8 cellular contexts compared by ENCODE assay signal in the genomic region with DNA sequence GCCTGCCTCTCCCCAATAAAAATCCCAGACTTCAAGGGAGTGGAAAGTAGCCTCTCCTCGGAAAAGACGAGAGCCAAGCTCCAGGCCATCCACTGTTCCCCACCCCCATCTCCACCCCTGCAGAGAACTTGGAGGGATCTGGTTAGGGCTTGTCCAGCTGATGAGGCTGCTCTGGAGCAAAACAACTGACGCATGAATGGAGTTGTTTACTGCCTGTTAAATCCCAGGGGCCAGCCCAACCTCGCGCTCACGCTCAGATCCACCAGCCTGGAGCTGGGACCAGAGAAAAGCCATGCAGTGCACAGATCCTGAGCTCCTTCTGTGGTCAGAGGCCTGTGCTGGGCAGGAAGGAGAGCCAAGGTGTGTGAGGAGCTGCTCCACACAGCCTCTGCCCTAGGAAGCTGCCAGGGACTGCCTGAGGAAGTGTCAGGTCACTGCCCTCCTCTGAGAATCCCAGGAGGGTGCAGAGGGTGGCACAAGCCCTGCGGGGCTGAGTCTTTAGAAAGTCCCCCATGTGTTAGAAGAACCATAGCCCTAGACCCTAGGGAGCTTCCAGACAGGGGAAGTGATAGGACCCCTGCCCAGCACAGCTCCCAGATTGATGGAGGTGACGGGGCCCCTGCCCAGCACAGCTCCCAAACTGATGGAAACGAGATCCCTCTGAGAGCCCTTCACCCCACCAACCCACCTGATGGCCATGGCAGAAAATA.
A peak's percentile ranks its signal among the peaks of the same experiment; 100 is the strongest.
DNase-seq lines count a peak whose midpoint lies in the region; ATAC-seq, FAIRE-seq and TF ChIP-seq lines count a peak whose summit lies in the region.

No MANE protein-coding gene starts in this region.

- in situ Hi-C loops in brain microvascular endothelial cell (cut with HindIII; ENCODE audit: low pct_ligation_motif_present, low sequenced_read_pairs) = no loop called here

- TF ChIP-seq CTCF in brain microvascular endothelial cell (IDR thresholded peaks at IDR 0.05; ENCODE audit: low read depth, low read length, missing control alignments) (no peak), smooth muscle cell (IDR thresholded peaks at IDR 0.05; ENCODE audit: borderline replicate concordance, insufficient read depth, poor library complexity, severe bottlenecking) (no peak)

- H4K20me1 ChIP-seq in smooth muscle cell (ENCODE audit: low read depth) = peaks cover 18% of the 10 kb centered on the region

- H3K4me3 ChIP-seq in brain microvascular endothelial cell (ENCODE audit: low read depth, low read length) = no peak overlapping the region
- H3K4me3 ChIP-seq in iPS-20b (ENCODE audit: low read length) = no peak overlapping the region
- H3K4me3 ChIP-seq in smooth muscle cell = no peak overlapping the region

- H3K27ac ChIP-seq in brain microvascular endothelial cell = peak overlapping the region; percentile 82
- no peak overlapping the region for H3K27ac ChIP-seq in iPS-20b (ENCODE audit: low read length)
- H3K27ac ChIP-seq in smooth muscle cell (ENCODE audit: low read depth) = peak overlapping the region; percentile 87

- peaks cover 65% of the 10 kb centered on the region for H3F3A ChIP-seq in smooth muscle cell (ENCODE audit: low read depth)

- peaks cover 53% of the 10 kb centered on the region for H3K79me2 ChIP-seq in smooth muscle cell (ENCODE audit: low read depth)

- FAIRE-seq in GM12891 (lab: Jason Lieb, UNC) = no peak

- H3K4me1 ChIP-seq in iPS-20b (ENCODE audit: insufficient read depth, low read length) (peaks cover 6% of the 10 kb centered on the region), smooth muscle cell (ENCODE audit: low read depth) (peaks cover 53% of the 10 kb centered on the region)

- H3K9me3 ChIP-seq in iPS-20b (ENCODE audit: insufficient read depth, low read depth, low read length) (no peaks in the 10 kb centered on the region), smooth muscle cell (replicated peaks; ENCODE audit: low read depth) (no peaks in the 10 kb centered on the region)

- H3K9ac ChIP-seq in iPS-20b (ENCODE audit: low read depth, low read length) (0 out of 2 replicates have a peak overlapping the region, but pooled peaks have one; percentile 33), smooth muscle cell (ENCODE audit: low read depth) (peak overlapping the region; percentile 53)

- H3K27me3 ChIP-seq in brain microvascular endothelial cell (replicated peaks) (no peaks in the 10 kb centered on the region), iPS-20b (ENCODE audit: insufficient read depth, low read length) (no peaks in the 10 kb centered on the region), smooth muscle cell (ENCODE audit: low read depth) (no peaks in the 10 kb centered on the region)

- peak overlapping the region; percentile 70 for H3K4me2 ChIP-seq in smooth muscle cell

- no peak overlapping the region for H2AFZ ChIP-seq in smooth muscle cell (ENCODE audit: low read depth)

- no peak for ATAC-seq in GM21717 (IDR thresholded peaks at IDR 0.05; ENCODE audit: unreplicated experiment)
- no peak for ATAC-seq in HG03439 (IDR thresholded peaks at IDR 0.05; ENCODE audit: unreplicated experiment)

- WGBS in smooth muscle cell (ENCODE audit: low lambda C conversion rate) = 29% methylated on average over 9 of the region's 9 CpGs

- H3K36me3 ChIP-seq in brain microvascular endothelial cell (replicated peaks) (peaks cover 66% of the 10 kb centered on the region), iPS-20b (ENCODE audit: insufficient read depth, low read depth, low read length) (peaks cover 5% of the 10 kb centered on the region), smooth muscle cell (ENCODE audit: low read depth) (no peaks in the 10 kb centered on the region)

- TF ChIP-seq POLR2A in GM12891 (IDR thresholded peaks at IDR 0.05; ENCODE audit: low read depth, low read length) = no peak

- DNase-seq in HCEC 1CT (peak; percentile 37), brain microvascular endothelial cell (peak; percentile 71), smooth muscle cell (lab: John Stamatoyannopoulos, UW; ENCODE audit: unreplicated experiment) (peak; percentile 54), GM12891 (ENCODE audit: insufficient read length, low spot score) (no peak)
- no peak for DNase-seq in stimulated activated naive CD4-positive, alpha-beta T cell treated with Interleukin-2 at 50 U/mL for 16 hours (lab: John Stamatoyannopoulos, UW)

TF ChIP-seq in GM12891, 5 proteins besides CTCF, POLR2A, EP300 and RAD21:
- no peak for TF ChIP-seq POLR2AphosphoS5 (IDR thresholded peaks at IDR 0.05; ENCODE audit: low read depth, low read length)
- TF ChIP-seq POU2F2 (IDR thresholded peaks at IDR 0.05; ENCODE audit: low read depth, low read length) = no peak

Comparison
In these comparisons a context has a peak if more than half of its experiments do, and no peak if none do; other contexts are left out.
1. DNase-seq: peak in HCEC 1CT (single experiment), brain microvascular endothelial cell (single experiment) and smooth muscle cell (single experiment); none in stimulated activated naive CD4-positive, alpha-beta T cell treated with Interleukin-2 at 50 U/mL for 16 hours (single experiment) and GM12891 (single experiment).